1 cellular context compared by ENCODE assay signal in the genomic region with DNA sequence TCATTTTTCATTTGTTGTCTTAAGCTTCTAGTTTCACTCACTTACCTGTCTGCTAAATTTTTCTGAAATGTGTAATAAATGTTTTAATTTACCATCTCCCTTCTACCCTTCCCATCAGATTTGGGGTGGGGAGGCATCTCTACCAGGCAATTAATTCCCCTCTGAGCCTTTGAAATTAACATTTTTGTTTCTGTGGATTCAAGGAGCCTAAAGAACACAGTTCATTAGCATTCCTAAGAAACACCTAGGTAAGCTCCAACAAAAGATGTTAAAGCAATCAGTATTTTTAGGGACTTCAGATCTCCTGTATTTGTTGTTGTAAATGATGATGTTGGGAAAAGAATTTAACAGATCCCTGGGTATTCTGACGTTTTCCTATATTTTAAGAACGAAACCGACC.
TF ChIP-seq lines count a peak whose summit lies in the region.

No MANE protein-coding gene starts in this region.

TF ChIP-seq in HepG2, 621 proteins besides CTCF, POLR2A, EP300 and RAD21:
- TF ChIP-seq CREB1 (IDR thresholded peaks at IDR 0.05) (no peak), CREB1 (CRISPR knock-in tag; IDR thresholded peaks at IDR 0.05) (no peak), MYNN (CRISPR knock-in tag; IDR thresholded peaks at IDR 0.05; ENCODE audit: low read depth) (no peak), WIZ (CRISPR knock-in tag; IDR thresholded peaks at IDR 0.05) (no peak), GZF1 (CRISPR knock-in tag; IDR thresholded peaks at IDR 0.05) (no peak), ZNF709 (CRISPR knock-in tag; IDR thresholded peaks at IDR 0.05) (no peak), U2AF2 (IDR thresholded peaks at IDR 0.05; ENCODE audit: low read depth, low read length) (no peak), CHD2 (IDR thresholded peaks at IDR 0.05; ENCODE audit: low read depth, low read length) (no peak), ZBTB44 (CRISPR knock-in tag; IDR thresholded peaks at IDR 0.05) (no peak), AHR (CRISPR knock-in tag; IDR thresholded peaks at IDR 0.05) (no peak), MAFK (conservative IDR thresholded peaks at IDR 0.05 in 1 of 2, IDR thresholded peaks at IDR 0.05 in 1 of 2; ENCODE audit: low read length in 2 of 2) (no peak), ZNF644 (CRISPR knock-in tag; IDR thresholded peaks at IDR 0.05; ENCODE audit: low read depth) (no peak), ZNF577 (CRISPR knock-in tag; IDR thresholded peaks at IDR 0.05; ENCODE audit: borderline replicate concordance, low read depth) (no peak), ZNF883 (CRISPR knock-in tag; IDR thresholded peaks at IDR 0.05; ENCODE audit: not compliant biosample characterization) (no peak)
